2 cellular contexts compared by ENCODE assay signal in the genomic region with DNA sequence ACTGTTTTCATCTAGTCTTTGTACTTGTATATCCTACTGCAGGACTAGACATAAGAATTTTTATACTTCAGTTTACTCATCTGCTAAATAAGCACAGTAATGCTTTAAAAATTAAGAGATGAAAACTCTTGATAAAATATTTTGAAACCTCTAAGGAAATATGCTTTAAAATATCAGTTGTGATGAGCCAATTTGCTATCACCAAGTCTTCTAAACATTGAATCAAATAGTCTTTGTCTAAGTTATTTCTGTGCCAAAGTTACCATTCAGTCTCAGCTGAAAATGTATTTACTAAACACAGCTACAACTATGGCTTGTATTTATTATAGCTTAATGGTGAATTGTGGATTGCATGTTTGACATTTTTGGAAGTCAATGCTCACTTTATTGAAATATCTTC.
TF ChIP-seq lines count a peak whose summit lies in the region.

No MANE protein-coding gene starts in this region.

TF ChIP-seq in IMR-90, 13 proteins besides CTCF, POLR2A, EP300 and RAD21 (continued from another document):
- TF ChIP-seq, protein P1, sequence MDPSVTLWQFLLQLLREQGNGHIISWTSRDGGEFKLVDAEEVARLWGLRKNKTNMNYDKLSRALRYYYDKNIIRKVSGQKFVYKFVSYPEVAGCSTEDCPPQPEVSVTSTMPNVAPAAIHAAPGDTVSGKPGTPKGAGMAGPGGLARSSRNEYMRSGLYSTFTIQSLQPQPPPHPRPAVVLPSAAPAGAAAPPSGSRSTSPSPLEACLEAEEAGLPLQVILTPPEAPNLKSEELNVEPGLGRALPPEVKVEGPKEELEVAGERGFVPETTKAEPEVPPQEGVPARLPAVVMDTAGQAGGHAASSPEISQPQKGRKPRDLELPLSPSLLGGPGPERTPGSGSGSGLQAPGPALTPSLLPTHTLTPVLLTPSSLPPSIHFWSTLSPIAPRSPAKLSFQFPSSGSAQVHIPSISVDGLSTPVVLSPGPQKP (IDR thresholded peaks at IDR 0.05; ENCODE audit: borderline replicate concordance, low read depth, low read length) = no peak
- TF ChIP-seq SMC3 (IDR thresholded peaks at IDR 0.05; ENCODE audit: low read depth, low read length) = no peak

TF ChIP-seq in SK-N-SH treated with all-trans-retinoic acid at 6 μM for 48 hours, 23 proteins besides CTCF, POLR2A, EP300 and RAD21 (continued from another document):
- TF ChIP-seq PATZ1 (CRISPR knock-in tag; IDR thresholded peaks at IDR 0.05; ENCODE audit: borderline replicate concordance) = no peak
TF ChIP-seq in SK-N-SH treated with all-trans-retinoic acid at 6 μM for 48 hours: peak in this region for 0.
